2 cellular contexts compared by ENCODE assay signal in the genomic region with DNA sequence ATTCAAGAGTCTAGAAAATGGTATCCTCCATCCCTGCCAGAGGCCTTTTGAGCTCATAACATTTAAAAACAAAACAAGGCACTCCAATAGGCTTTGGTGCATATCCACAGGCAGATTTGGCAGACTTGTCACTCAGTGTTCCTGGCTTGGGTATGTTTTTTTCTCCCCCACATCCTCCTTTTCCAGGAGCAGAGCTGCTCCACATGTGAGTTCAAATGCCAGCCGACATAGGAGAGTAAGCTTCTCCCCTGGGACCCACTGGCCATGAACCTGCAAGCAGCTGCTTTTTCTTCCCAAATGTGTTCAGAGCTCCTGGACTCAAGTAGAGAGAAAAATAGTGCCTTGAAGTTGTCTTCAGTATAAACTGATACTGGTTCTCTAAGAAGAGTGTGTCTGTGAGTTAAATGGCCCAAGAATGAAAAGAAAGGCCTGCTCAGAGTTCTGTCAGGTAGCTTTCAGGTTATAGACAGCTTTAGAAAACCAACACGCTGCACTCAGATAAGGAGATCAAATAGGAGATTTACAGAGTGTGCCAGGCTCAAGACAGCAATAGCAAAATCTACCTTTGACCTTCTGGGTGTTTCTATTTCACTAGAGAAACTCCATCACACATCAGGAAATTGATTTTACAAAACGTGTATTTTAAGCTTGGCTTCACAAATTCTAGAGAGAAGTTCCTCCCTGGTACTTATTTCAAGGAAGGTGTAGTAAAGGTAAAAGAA.
TF ChIP-seq lines count a peak whose summit lies in the region.

No MANE protein-coding gene starts in this region.

TF ChIP-seq in GM23338, 12 proteins besides CTCF, POLR2A, EP300 and RAD21:
- TF ChIP-seq EZH2phosphoT487 (IDR thresholded peaks at IDR 0.05; ENCODE audit: unreplicated experiment), result no peak
- TF ChIP-seq ZNF331 (CRISPR knock-in tag; IDR thresholded peaks at IDR 0.05; ENCODE audit: low read depth), result no peak
- TF ChIP-seq POLR2AphosphoS5 (IDR thresholded peaks at IDR 0.05; ENCODE audit: low read depth), result no peak
- TF ChIP-seq CREB1 (CRISPR knock-in tag; IDR thresholded peaks at IDR 0.05; ENCODE audit: low read depth), result no peak
- no peak for TF ChIP-seq NANOG (IDR thresholded peaks at IDR 0.05; ENCODE audit: borderline replicate concordance)
- TF ChIP-seq, protein P1, sequence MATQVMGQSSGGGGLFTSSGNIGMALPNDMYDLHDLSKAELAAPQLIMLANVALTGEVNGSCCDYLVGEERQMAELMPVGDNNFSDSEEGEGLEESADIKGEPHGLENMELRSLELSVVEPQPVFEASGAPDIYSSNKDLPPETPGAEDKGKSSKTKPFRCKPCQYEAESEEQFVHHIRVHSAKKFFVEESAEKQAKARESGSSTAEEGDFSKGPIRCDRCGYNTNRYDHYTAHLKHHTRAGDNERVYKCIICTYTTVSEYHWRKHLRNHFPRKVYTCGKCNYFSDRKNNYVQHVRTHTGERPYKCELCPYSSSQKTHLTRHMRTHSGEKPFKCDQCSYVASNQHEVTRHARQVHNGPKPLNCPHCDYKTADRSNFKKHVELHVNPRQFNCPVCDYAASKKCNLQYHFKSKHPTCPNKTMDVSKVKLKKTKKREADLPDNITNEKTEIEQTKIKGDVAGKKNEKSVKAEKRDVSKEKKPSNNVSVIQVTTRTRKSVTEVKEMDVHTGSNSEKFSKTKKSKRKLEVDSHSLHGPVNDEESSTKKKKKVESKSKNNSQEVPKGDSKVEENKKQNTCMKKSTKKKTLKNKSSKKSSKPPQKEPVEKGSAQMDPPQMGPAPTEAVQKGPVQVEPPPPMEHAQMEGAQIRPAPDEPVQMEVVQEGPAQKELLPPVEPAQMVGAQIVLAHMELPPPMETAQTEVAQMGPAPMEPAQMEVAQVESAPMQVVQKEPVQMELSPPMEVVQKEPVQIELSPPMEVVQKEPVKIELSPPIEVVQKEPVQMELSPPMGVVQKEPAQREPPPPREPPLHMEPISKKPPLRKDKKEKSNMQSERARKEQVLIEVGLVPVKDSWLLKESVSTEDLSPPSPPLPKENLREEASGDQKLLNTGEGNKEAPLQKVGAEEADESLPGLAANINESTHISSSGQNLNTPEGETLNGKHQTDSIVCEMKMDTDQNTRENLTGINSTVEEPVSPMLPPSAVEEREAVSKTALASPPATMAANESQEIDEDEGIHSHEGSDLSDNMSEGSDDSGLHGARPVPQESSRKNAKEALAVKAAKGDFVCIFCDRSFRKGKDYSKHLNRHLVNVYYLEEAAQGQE (IDR thresholded peaks at IDR 0.05; ENCODE audit: unreplicated experiment), result no peak
- TF ChIP-seq ZNF114 (CRISPR knock-in tag; IDR thresholded peaks at IDR 0.05), result no peak

TF ChIP-seq in K562, 482 proteins besides CTCF, POLR2A, EP300 and RAD21:
- TF ChIP-seq ZC3H8 (IDR thresholded peaks at IDR 0.05), result no peak
- TF ChIP-seq, protein P2, sequence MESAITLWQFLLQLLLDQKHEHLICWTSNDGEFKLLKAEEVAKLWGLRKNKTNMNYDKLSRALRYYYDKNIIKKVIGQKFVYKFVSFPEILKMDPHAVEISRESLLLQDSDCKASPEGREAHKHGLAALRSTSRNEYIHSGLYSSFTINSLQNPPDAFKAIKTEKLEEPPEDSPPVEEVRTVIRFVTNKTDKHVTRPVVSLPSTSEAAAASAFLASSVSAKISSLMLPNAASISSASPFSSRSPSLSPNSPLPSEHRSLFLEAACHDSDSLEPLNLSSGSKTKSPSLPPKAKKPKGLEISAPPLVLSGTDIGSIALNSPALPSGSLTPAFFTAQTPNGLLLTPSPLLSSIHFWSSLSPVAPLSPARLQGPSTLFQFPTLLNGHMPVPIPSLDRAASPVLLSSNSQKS (CRISPR knock-in tag; IDR thresholded peaks at IDR 0.05), result no peak
- no peak for TF ChIP-seq RB1 (IDR thresholded peaks at IDR 0.05; ENCODE audit: low read depth)
- TF ChIP-seq ZNF695 (CRISPR knock-in tag; IDR thresholded peaks at IDR 0.05), result no peak
- no peak for TF ChIP-seq TAF9B (IDR thresholded peaks at IDR 0.05; ENCODE audit: partially characterized antibody)
- TF ChIP-seq SNRNP70 (optimal IDR thresholded peaks at IDR 0.05; ENCODE audit: low read depth, low read length), result no peak
- TF ChIP-seq MAFF (IDR thresholded peaks at IDR 0.05; ENCODE audit: low read length), result no peak
- TF ChIP-seq MTA1 (IDR thresholded peaks at IDR 0.05; ENCODE audit: borderline replicate concordance), result no peak
- no peak for TF ChIP-seq TRIM25 (IDR thresholded peaks at IDR 0.05; ENCODE audit: borderline replicate concordance)
- no peak for TF ChIP-seq ZNF644 (tag; IDR thresholded peaks at IDR 0.05; ENCODE audit: low read depth)
- no peak for TF ChIP-seq ZBTB8A (IDR thresholded peaks at IDR 0.05; ENCODE audit: partially characterized antibody)
- TF ChIP-seq CBX5 (IDR thresholded peaks at IDR 0.05; ENCODE audit: borderline replicate concordance, low read depth), result no peak
- TF ChIP-seq XRCC4 (IDR thresholded peaks at IDR 0.05; ENCODE audit: extremely low read depth, insufficient read depth, insufficient read length), result no peak
- TF ChIP-seq TEAD2 (tag; IDR thresholded peaks at IDR 0.05), result no peak
- no peak for TF ChIP-seq FIP1L1 (IDR thresholded peaks at IDR 0.05; ENCODE audit: low read depth, low read length, poor library complexity, severe bottlenecking)
- TF ChIP-seq POLR2AphosphoS2 (IDR thresholded peaks at IDR 0.05; ENCODE audit: low read length), result no peak
- TF ChIP-seq MEF2A (IDR thresholded peaks at IDR 0.05; ENCODE audit: control insufficient read depth, low read depth, low read length), result no peak
- TF ChIP-seq ZNF280B (CRISPR knock-in tag; IDR thresholded peaks at IDR 0.05), result no peak
